ENCODE assay signal across 21 cellular contexts in genomic region chr11:82521427-82521826, GRCh38.
A peak's percentile ranks its signal among the peaks of the same experiment; 100 is the strongest.
DNase-seq lines count a peak whose midpoint lies in the region; ATAC-seq, FAIRE-seq and TF ChIP-seq lines count a peak whose summit lies in the region.
"Had no signal": no experiment of that assay in that cellular context is flagged by ENCODE, and none has a peak within 500 bp of the region (broad histone marks: within the 10 kb centered on the region; RNA-seq: fewer than 3 reads in every experiment).

No MANE protein-coding gene starts in this region.

- no peaks in the 10 kb centered on the region for H3K4me1 Mint-ChIP-seq in type B pancreatic cell (ENCODE audit: unreplicated experiment)
- H3K4me1 Mint-ChIP-seq: WTC11 had no signal

- no peak overlapping the region for H3K4me3 Mint-ChIP-seq in type B pancreatic cell
- H3K4me3 Mint-ChIP-seq: activated CD8-positive, alpha-beta T cell treated with anti-CD3 and anti-CD28 coated beads, Interleukin-2, amount 10 ng/mL, durations not matched to agents 7 days and 5 days; activated T-cell treated with anti-CD3 and anti-CD28 coated beads, Interleukin-2, amount 50 U/mL, for 72 hours; stimulated activated naive CD8-positive, alpha-beta T cell treated with anti-CD3 and anti-CD28 coated beads, Interleukin-15, Interleukin-2, amounts not matched to agents 100 ng/mL and 50 ng/mL, for 24 hours; WTC11 had no signal

- DNase-seq in GM12891 (ENCODE audit: insufficient read length, low spot score) (no peak), NOMO-1 (lab: John Stamatoyannopoulos, UW; ENCODE audit: unreplicated experiment in 2 of 2) (peak; percentile 56 to 94), heart right ventricle (peak in 1 of 2 donors; percentile 25), gastrocnemius medialis (peak; percentile 22 to 25), COR-L47 (lab: John Stamatoyannopoulos, UW) (no peak), type B pancreatic cell (ENCODE audit: extremely low spot score, unreplicated experiment) (no peak)
- DNase-seq in stimulated activated CD4-positive, alpha-beta T cell treated with anti-CD3 and anti-CD28 coated beads, Interleukin-4, amount 100 ng/mL, for 1 hour = no peak
- DNase-seq: activated CD8-positive, alpha-beta T cell treated with anti-CD3 and anti-CD28 coated beads, Interleukin-2, amount 10 ng/mL, durations not matched to agents 7 days and 5 days; activated T-cell treated with anti-CD3 and anti-CD28 coated beads, Interleukin-2, amount 50 U/mL, for 72 hours; left lung; NCI-H1436; T-helper 1 cell; uterus had no signal

- H3K27ac ChIP-seq in heart right ventricle = no peak overlapping the region
- no peak overlapping the region for H3K27ac ChIP-seq in gastrocnemius medialis
- H3K27ac ChIP-seq: body of pancreas, left lung, uterus had no signal

- no peaks in the 10 kb centered on the region for H3K36me3 Mint-ChIP-seq in type B pancreatic cell
- H3K36me3 Mint-ChIP-seq: activated naive CD4-positive, alpha-beta T cell treated with anti-CD3 and anti-CD28 coated beads, Interleukin-2, amount 50 U/mL, for 72 hours; WTC11 had no signal

- intact Hi-C loops in heart right ventricle (cut with DNase I) (no loop called here), gastrocnemius medialis (cut with DNase I; ENCODE audit: low total_unique reads) (no loop called here)

- no peak overlapping the region for H3K27ac Mint-ChIP-seq in type B pancreatic cell
- H3K27ac Mint-ChIP-seq: activated CD8-positive, alpha-beta T cell treated with anti-CD3 and anti-CD28 coated beads, Interleukin-2, amount 10 ng/mL, durations not matched to agents 7 days and 5 days; activated naive CD4-positive, alpha-beta T cell treated with anti-CD3 and anti-CD28 coated beads, Interleukin-2, amount 50 U/mL, for 72 hours; activated T-cell treated with anti-CD3 and anti-CD28 coated beads, Interleukin-2, amount 50 U/mL, for 72 hours; stimulated activated naive CD8-positive, alpha-beta T cell treated with anti-CD3 and anti-CD28 coated beads, Interleukin-15, Interleukin-2, amounts not matched to agents 100 ng/mL and 50 ng/mL, for 24 hours; WTC11 had no signal

- H3K4me3 ChIP-seq in heart right ventricle = no peak overlapping the region
- no peak overlapping the region for H3K4me3 ChIP-seq in gastrocnemius medialis
- H3K4me3 ChIP-seq: body of pancreas, coronary artery, left lung, uterus had no signal

- H3K27me3 ChIP-seq in heart right ventricle (no peaks in the 10 kb centered on the region), gastrocnemius medialis (no peaks in the 10 kb centered on the region)
- H3K27me3 ChIP-seq: body of pancreas, left lung, uterus had no signal

- ATAC-seq in heart right ventricle = peak in 7 of 8 donors; percentile 37 to 76 (median 63)
- peak; percentile 54 to 62 for ATAC-seq in gastrocnemius medialis
- ATAC-seq in GM19328 (IDR thresholded peaks at IDR 0.05; ENCODE audit: unreplicated experiment) = no peak
- ATAC-seq: activated CD8-positive, alpha-beta T cell treated with anti-CD3 and anti-CD28 coated beads, Interleukin-2, amount 10 ng/mL, durations not matched to agents 7 days and 5 days; activated naive CD4-positive, alpha-beta T cell treated with anti-CD3 and anti-CD28 coated beads, Interleukin-2, amount 50 U/mL, for 72 hours; activated T-cell treated with anti-CD3 and anti-CD28 coated beads, Interleukin-2, amount 50 U/mL, for 72 hours; body of pancreas; HCT116; left lung; WTC11 had no signal

- H3K27me3 Mint-ChIP-seq in type B pancreatic cell = peaks cover 52% of the 10 kb centered on the region
- H3K27me3 Mint-ChIP-seq: stimulated activated naive CD8-positive, alpha-beta T cell treated with anti-CD3 and anti-CD28 coated beads, Interleukin-15, Interleukin-2, amounts not matched to agents 100 ng/mL and 50 ng/mL, for 24 hours had no signal

- in situ Hi-C loops in gastrocnemius medialis (cut with MboI; ENCODE audit: low sequenced_read_pairs in 4 of 4) = no loop called here

- TF ChIP-seq CTCF in heart right ventricle (IDR thresholded peaks at IDR 0.05) (no peak), gastrocnemius medialis (IDR thresholded peaks at IDR 0.05 in 4 of 5, conservative IDR thresholded peaks at IDR 0.05 in 1 of 5) (no peak), type B pancreatic cell (conservative IDR thresholded peaks at IDR 0.05) (no peak)

- TF ChIP-seq POLR2A in GM12891 (IDR thresholded peaks at IDR 0.05; ENCODE audit: low read depth, low read length) (no peak), gastrocnemius medialis (IDR thresholded peaks at IDR 0.05) (no peak)

- peaks cover 0 to 5% (median 0%) of the 10 kb centered on the region in 9 donors for H3K4me1 ChIP-seq in heart right ventricle
- no peaks in the 10 kb centered on the region for H3K4me1 ChIP-seq in gastrocnemius medialis
- H3K4me1 ChIP-seq: body of pancreas, uterus had no signal

- no peak for FAIRE-seq in GM12891 (lab: Jason Lieb, UNC)
- FAIRE-seq: endothelial cell of umbilical vein had no signal

- WGBS in heart right ventricle, 2 donors = 30 to 45% methylated on average over 3 of the region's 3 CpGs

- no peaks in the 10 kb centered on the region for H3K9me3 Mint-ChIP-seq in type B pancreatic cell
- H3K9me3 Mint-ChIP-seq: stimulated activated naive CD8-positive, alpha-beta T cell treated with anti-CD3 and anti-CD28 coated beads, Interleukin-15, Interleukin-2, amounts not matched to agents 100 ng/mL and 50 ng/mL, for 24 hours had no signal

- H3K9me3 ChIP-seq in heart right ventricle (no peaks in the 10 kb centered on the region), gastrocnemius medialis (no peaks in the 10 kb centered on the region)
- H3K9me3 ChIP-seq: body of pancreas, left lung, uterus had no signal

- H3K36me3 ChIP-seq in heart right ventricle (no peaks in the 10 kb centered on the region), gastrocnemius medialis (no peaks in the 10 kb centered on the region)
- H3K36me3 ChIP-seq: left lung, uterus had no signal

TF ChIP-seq in GM12891, 5 proteins besides CTCF, POLR2A, EP300 and RAD21:
- TF ChIP-seq SPI1 (IDR thresholded peaks at IDR 0.05; ENCODE audit: low read depth, low read length) (peak; percentile 39; the same call in 1 of the 2 replicates), TAF1 (IDR thresholded peaks at IDR 0.05; ENCODE audit: low read depth, low read length) (no peak), POLR2AphosphoS5 (IDR thresholded peaks at IDR 0.05; ENCODE audit: low read depth, low read length) (no peak), PAX5 (IDR thresholded peaks at IDR 0.05; ENCODE audit: insufficient read depth, low read length, severe bottlenecking) (no peak), POU2F2 (IDR thresholded peaks at IDR 0.05; ENCODE audit: low read depth, low read length) (no peak)

Comparison
In these comparisons a context has a peak if more than half of its experiments do, and no peak if none do; other contexts are left out.
1. DNase-seq: peak in NOMO-1 (2 of 2) and gastrocnemius medialis (2 of 2); none in GM12891 (single experiment), stimulated activated CD4-positive, alpha-beta T cell treated with anti-CD3 and anti-CD28 coated beads, Interleukin-4, amount 100 ng/mL, for 1 hour (single experiment), COR-L47 (single experiment) and type B pancreatic cell (single experiment).